In the genomic region with DNA sequence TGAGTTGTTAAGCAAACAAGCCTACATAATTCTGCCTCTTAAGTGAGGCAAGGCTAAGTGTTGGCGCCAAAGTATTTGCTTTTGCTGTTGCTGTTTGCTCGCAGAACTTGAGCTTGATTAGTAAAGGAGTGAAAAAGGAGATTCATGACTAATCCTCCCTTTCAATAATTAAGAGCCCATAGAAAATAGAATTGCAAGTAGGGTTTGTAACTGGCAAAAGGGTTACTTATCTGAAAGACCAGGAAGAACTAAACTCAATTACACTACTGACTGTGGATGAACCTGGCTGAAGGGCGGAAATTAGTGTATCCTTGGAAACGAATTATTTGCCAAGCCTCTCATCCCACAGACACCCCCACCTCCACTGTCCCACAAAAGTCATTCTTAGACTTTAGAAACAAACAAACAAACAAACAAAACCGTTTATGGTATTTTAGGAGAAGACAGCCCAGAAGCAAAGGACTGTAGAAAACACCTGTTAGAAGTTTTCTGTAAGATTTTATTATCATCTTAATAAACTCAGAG, we compare ENCODE assay signal across 1 cellular context.
TF ChIP-seq lines count a peak whose summit lies in the region.

No MANE protein-coding gene starts in this region.

TF ChIP-seq in HepG2, 621 proteins besides CTCF, POLR2A, EP300 and RAD21 (continued from another document):
- no peak for TF ChIP-seq DNMT1 (CRISPR knock-in tag; IDR thresholded peaks at IDR 0.05)
- no peak for TF ChIP-seq GTF3A (CRISPR knock-in tag; conservative IDR thresholded peaks at IDR 0.05)
- TF ChIP-seq SAP130 (CRISPR knock-in tag; IDR thresholded peaks at IDR 0.05; ENCODE audit: low read depth): peak; percentile 12; the same call in 1 of the 2 replicates
- TF ChIP-seq, protein P1, sequence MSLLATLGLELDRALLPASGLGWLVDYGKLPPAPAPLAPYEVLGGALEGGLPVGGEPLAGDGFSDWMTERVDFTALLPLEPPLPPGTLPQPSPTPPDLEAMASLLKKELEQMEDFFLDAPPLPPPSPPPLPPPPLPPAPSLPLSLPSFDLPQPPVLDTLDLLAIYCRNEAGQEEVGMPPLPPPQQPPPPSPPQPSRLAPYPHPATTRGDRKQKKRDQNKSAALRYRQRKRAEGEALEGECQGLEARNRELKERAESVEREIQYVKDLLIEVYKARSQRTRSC (CRISPR knock-in tag; IDR thresholded peaks at IDR 0.05; ENCODE audit: low read depth): no peak
- TF ChIP-seq ATM (IDR thresholded peaks at IDR 0.05; ENCODE audit: borderline replicate concordance): no peak
- TF ChIP-seq, protein P2, sequence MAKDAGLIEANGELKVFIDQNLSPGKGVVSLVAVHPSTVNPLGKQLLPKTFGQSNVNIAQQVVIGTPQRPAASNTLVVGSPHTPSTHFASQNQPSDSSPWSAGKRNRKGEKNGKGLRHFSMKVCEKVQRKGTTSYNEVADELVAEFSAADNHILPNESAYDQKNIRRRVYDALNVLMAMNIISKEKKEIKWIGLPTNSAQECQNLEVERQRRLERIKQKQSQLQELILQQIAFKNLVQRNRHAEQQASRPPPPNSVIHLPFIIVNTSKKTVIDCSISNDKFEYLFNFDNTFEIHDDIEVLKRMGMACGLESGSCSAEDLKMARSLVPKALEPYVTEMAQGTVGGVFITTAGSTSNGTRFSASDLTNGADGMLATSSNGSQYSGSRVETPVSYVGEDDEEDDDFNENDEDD (CRISPR knock-in tag; IDR thresholded peaks at IDR 0.05; ENCODE audit: borderline replicate concordance): peak; percentile 44; the same call in 1 of the 2 replicates
- TF ChIP-seq, protein P3, sequence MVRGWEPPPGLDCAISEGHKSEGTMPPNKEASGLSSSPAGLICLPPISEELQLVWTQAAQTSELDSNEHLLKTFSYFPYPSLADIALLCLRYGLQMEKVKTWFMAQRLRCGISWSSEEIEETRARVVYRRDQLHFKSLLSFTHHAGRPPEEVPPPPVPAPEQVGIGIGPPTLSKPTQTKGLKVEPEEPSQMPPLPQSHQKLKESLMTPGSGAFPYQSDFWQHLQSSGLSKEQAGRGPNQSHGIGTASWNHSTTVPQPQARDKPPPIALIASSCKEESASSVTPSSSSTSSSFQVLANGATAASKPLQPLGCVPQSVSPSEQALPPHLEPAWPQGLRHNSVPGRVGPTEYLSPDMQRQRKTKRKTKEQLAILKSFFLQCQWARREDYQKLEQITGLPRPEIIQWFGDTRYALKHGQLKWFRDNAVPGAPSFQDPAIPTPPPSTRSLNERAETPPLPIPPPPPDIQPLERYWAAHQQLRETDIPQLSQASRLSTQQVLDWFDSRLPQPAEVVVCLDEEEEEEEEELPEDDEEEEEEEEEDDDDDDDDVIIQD (CRISPR knock-in tag; IDR thresholded peaks at IDR 0.05; ENCODE audit: low read depth): 0 out of 2 replicates have a peak, but pooled peaks have one; percentile 4
- TF ChIP-seq FOXA1 (IDR thresholded peaks at IDR 0.05): no peak
- TF ChIP-seq FOXA1 (CRISPR knock-in tag; IDR thresholded peaks at IDR 0.05): 0 out of 2 replicates have a peak, but pooled peaks have one; percentile 38
- TF ChIP-seq ZMYM4 (CRISPR knock-in tag; IDR thresholded peaks at IDR 0.05): 0 out of 2 replicates have a peak, but pooled peaks have one; percentile 3
- TF ChIP-seq ZNF749 (CRISPR knock-in tag; IDR thresholded peaks at IDR 0.05; ENCODE audit: borderline replicate concordance): no peak
TF ChIP-seq in HepG2: peak in this region for 5.
